11 cellular contexts compared by ENCODE assay signal in genomic region chr6:105985816-105986632, GRCh38.
A peak's percentile ranks its signal among the peaks of the same experiment; 100 is the strongest.
DNase-seq lines count a peak whose midpoint lies in the region; ATAC-seq and TF ChIP-seq lines count a peak whose summit lies in the region.
"Had no signal": no experiment of that assay in that cellular context is flagged by ENCODE, and none has a peak within 500 bp of the region (broad histone marks: within the 10 kb centered on the region; RNA-seq: fewer than 3 reads in every experiment).

No MANE protein-coding gene starts in this region.

- H3K27ac ChIP-seq in right cardiac atrium (ENCODE audit: low read length) (no peak overlapping the region), parathyroid adenoma (no peak overlapping the region)

- DNase-seq in ELF-1 (ENCODE audit: low read depth, low spot score) = peak; percentile 59
- DNase-seq in UCSD-AML1 (lab: John Stamatoyannopoulos, UW; ENCODE audit: unreplicated experiment) = peak; percentile 17
- DNase-seq in right cardiac atrium = peak in 2 of 3 donors; percentile 44 to 64
- DNase-seq in AML-193 (lab: John Stamatoyannopoulos, UW) = no peak
- DNase-seq: activated CD4-positive, alpha-beta T cell treated with anti-CD3 and anti-CD28 coated beads, Interleukin-2, amount 50 U/mL, for 4 hours; effector CD8-positive, alpha-beta T cell; left cardiac atrium had no signal

- H3K27me3 ChIP-seq in right cardiac atrium (ENCODE audit: control insufficient read depth, insufficient read depth) (no peaks in the 10 kb centered on the region), parathyroid adenoma (ENCODE audit: control insufficient read depth, insufficient read depth, low read length) (no peaks in the 10 kb centered on the region)

- H3K4me2 ChIP-seq in parathyroid adenoma (ENCODE audit: low read length) = no peak overlapping the region

- H3K79me2 ChIP-seq in parathyroid adenoma = no peaks in the 10 kb centered on the region

- intact Hi-C loops in right cardiac atrium (cut with DNase I) = no loop called here

- no peak for TF ChIP-seq CTCF in parathyroid adenoma (IDR thresholded peaks at IDR 0.05)

- no peaks in the 10 kb centered on the region for H3K4me1 ChIP-seq in right cardiac atrium (ENCODE audit: control insufficient read depth, insufficient read depth, low read length)
- H3K4me1 ChIP-seq in parathyroid adenoma = no peaks in the 10 kb centered on the region

- no peaks in the 10 kb centered on the region for H3K9me3 ChIP-seq in right cardiac atrium (ENCODE audit: control insufficient read depth, low read length)
- no peaks in the 10 kb centered on the region for H3K9me3 ChIP-seq in parathyroid adenoma (ENCODE audit: control insufficient read depth, low read length)

- no peak overlapping the region for H3K9ac ChIP-seq in parathyroid adenoma

- H3K36me3 ChIP-seq in parathyroid adenoma (ENCODE audit: control insufficient read depth, insufficient read depth, low read length) = no peaks in the 10 kb centered on the region

- WGBS in right cardiac atrium = 13% methylated on average over 48 of the region's 48 CpGs

- H2AFZ ChIP-seq in parathyroid adenoma = peak overlapping the region; percentile 43

- H3K4me3 ChIP-seq in right cardiac atrium (ENCODE audit: low read length) = no peak overlapping the region
- H3K4me3 ChIP-seq in parathyroid adenoma (ENCODE audit: low read depth, low read length) = no peak overlapping the region

- ATAC-seq in right cardiac atrium (no peak), GM21423 (IDR thresholded peaks at IDR 0.05; ENCODE audit: unreplicated experiment) (no peak), HG03039 (IDR thresholded peaks at IDR 0.05; ENCODE audit: unreplicated experiment) (no peak), HG03196 (IDR thresholded peaks at IDR 0.05; ENCODE audit: unreplicated experiment) (no peak)

Comparison
In these comparisons a context has a peak if more than half of its experiments do, and no peak if none do; other contexts are left out.
1. DNase-seq: peak in ELF-1 (single experiment), UCSD-AML1 (single experiment) and right cardiac atrium (2 of 3); none in AML-193 (0 of 2).